ENCODE assay signal across 8 cellular contexts in genomic region chr1:172638885-172639831, GRCh38. TPM values are rescaled to one million over a fixed set of nuclear protein-coding genes. Genes with fewer than 3 reads are reported as not detected.
DNase-seq lines count a peak whose midpoint lies in the region; ATAC-seq, FAIRE-seq and TF ChIP-seq lines count a peak whose summit lies in the region.

No MANE protein-coding gene starts in this region.

- H3K4me1 ChIP-seq in A549 (peaks cover 42% of the 10 kb centered on the region), Loucy (ENCODE audit: insufficient read depth, low read length, poor library complexity, severe bottlenecking) (peaks cover 63% of the 10 kb centered on the region)

- POLR2A ChIA-PET in A549 (lab: Yijun Ruan, JAX) = no interaction called here

- no peaks in the 10 kb centered on the region for H3K27me3 ChIP-seq in Loucy (ENCODE audit: insufficient read depth, low read length, poor library complexity, severe bottlenecking)

- WGBS in A549 (ENCODE audit: missing lambda C conversion rate) = 44% methylated on average over 9 of the region's 9 CpGs

- no peak for TF ChIP-seq CTCF in A549 (IDR thresholded peaks at IDR 0.05)
- TF ChIP-seq CTCF in Loucy (conservative IDR thresholded peaks at IDR 0.05; ENCODE audit: low read length) = no peak

- no peaks in the 10 kb centered on the region for H3K9me2 ChIP-seq in Loucy (replicated peaks; ENCODE audit: low read depth, low read length)

- no peak for TF ChIP-seq POLR2A in A549 (IDR thresholded peaks at IDR 0.05; ENCODE audit: low read length)

- no peak overlapping the region for H3K4me3 ChIP-seq in A549
- peak overlapping the region; percentile 60 for H3K4me3 ChIP-seq in Loucy (ENCODE audit: low read length, poor library complexity, severe bottlenecking)

- no peak for FAIRE-seq in A549 (lab: Jason Lieb, UNC)

- peaks cover 3% of the 10 kb centered on the region; the same call in 1 of the 3 replicates for H3K9me3 ChIP-seq in A549
- no peaks in the 10 kb centered on the region for H3K9me3 ChIP-seq in Loucy (ENCODE audit: insufficient read depth, low read depth, low read length)

- CTCF ChIA-PET in A549 (lab: Yijun Ruan, JAX) = interaction anchor here (1.0 to 2.6 kb wide), 2 partner anchors 40 to 80 kb away, joined by 3 to 10 read pairs; no protein-coding TSS in a partner anchor

- peak overlapping the region; percentile 65 for H3K9ac ChIP-seq in Loucy (ENCODE audit: low read depth, low read length, poor library complexity, severe bottlenecking)

- H3K4me2 ChIP-seq in A549 (peak overlapping the region; percentile 29), Loucy (ENCODE audit: low read depth, low read length, poor library complexity, severe bottlenecking) (peak overlapping the region; percentile 75)

- TF ChIP-seq RAD21 in A549 (conservative IDR thresholded peaks at IDR 0.05 in 1 of 2, IDR thresholded peaks at IDR 0.05 in 1 of 2) = no peak

- ATAC-seq in A549 (peak; percentile 67 to 74; a peak in 5 of 6 replicates), GM21367 (IDR thresholded peaks at IDR 0.05; ENCODE audit: unreplicated experiment) (peak; percentile 78), HG03469 (IDR thresholded peaks at IDR 0.05; ENCODE audit: unreplicated experiment) (no peak)

- H3K36me3 ChIP-seq in Loucy (ENCODE audit: insufficient read depth, low read length) = no peaks in the 10 kb centered on the region

- H3F3A ChIP-seq in Loucy (ENCODE audit: low read depth) = peaks cover 8% of the 10 kb centered on the region; the same call in 1 of the 2 replicates

- peak overlapping the region; percentile 70 for H2AFZ ChIP-seq in Loucy (ENCODE audit: low read length)

- no peak for TF ChIP-seq EP300 in A549 (IDR thresholded peaks at IDR 0.05)

- peak overlapping the region; percentile 58 to 83 for H3K27ac ChIP-seq in A549

- H4K20me1 ChIP-seq in Loucy (ENCODE audit: insufficient read depth, low read length, poor library complexity, severe bottlenecking) = no peaks in the 10 kb centered on the region

- H3K79me2 ChIP-seq in Loucy (ENCODE audit: insufficient read depth, low read length) = no peaks in the 10 kb centered on the region

- peak; percentile 40 to 51 for DNase-seq in A549 (ENCODE audit: low read depth in 1 of 2, low spot score in 1 of 2)
- DNase-seq in activated T-cell treated with anti-CD3 and anti-CD28 coated beads for 4 hours = peak; percentile 65
- peak; percentile 98 for DNase-seq in iris pigment epithelial cell (ENCODE audit: low read depth)
- DNase-seq in stimulated activated CD8-positive, alpha-beta memory T cell treated with anti-CD3 and anti-CD28 coated beads, Interleukin-7, amount 100 ng/mL, for 24 hours (ENCODE audit: low read depth) = peak; percentile 44
- DNase-seq in GDM1 (lab: John Stamatoyannopoulos, UW) = no peak

TF ChIP-seq in A549, 52 proteins besides CTCF, POLR2A, EP300 and RAD21:
- TF ChIP-seq CHD2 (IDR thresholded peaks at IDR 0.05; ENCODE audit: low read length, partially characterized antibody) = no peak
- no peak for TF ChIP-seq RFX5 (IDR thresholded peaks at IDR 0.05)
- peak; percentile 19; the same call in 1 of the 2 replicates for TF ChIP-seq GATA3 (IDR thresholded peaks at IDR 0.05; ENCODE audit: borderline replicate concordance)
- no peak for TF ChIP-seq PHF8 (IDR thresholded peaks at IDR 0.05; ENCODE audit: borderline replicate concordance, low read depth)
- TF ChIP-seq FOSL2 (IDR thresholded peaks at IDR 0.05) = peak; percentile 53; the same call in 1 of the 2 replicates
- TF ChIP-seq FOSL2 (CRISPR knock-in tag; IDR thresholded peaks at IDR 0.05) = peak; percentile 75
- TF ChIP-seq JUN (IDR thresholded peaks at IDR 0.05) = no peak
- TF ChIP-seq HOXB5 (CRISPR knock-in tag; IDR thresholded peaks at IDR 0.05) = no peak
- TF ChIP-seq, protein P1, sequence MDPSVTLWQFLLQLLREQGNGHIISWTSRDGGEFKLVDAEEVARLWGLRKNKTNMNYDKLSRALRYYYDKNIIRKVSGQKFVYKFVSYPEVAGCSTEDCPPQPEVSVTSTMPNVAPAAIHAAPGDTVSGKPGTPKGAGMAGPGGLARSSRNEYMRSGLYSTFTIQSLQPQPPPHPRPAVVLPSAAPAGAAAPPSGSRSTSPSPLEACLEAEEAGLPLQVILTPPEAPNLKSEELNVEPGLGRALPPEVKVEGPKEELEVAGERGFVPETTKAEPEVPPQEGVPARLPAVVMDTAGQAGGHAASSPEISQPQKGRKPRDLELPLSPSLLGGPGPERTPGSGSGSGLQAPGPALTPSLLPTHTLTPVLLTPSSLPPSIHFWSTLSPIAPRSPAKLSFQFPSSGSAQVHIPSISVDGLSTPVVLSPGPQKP (IDR thresholded peaks at IDR 0.05; ENCODE audit: low read depth, low read length) = no peak
- TF ChIP-seq ZC3H11A (IDR thresholded peaks at IDR 0.05) = 0 out of 2 replicates have a peak, but pooled peaks have one; percentile 4
- TF ChIP-seq MYC (IDR thresholded peaks at IDR 0.05; ENCODE audit: borderline replicate concordance, low read length) = no peak
- peak; percentile 53; the same call in 1 of the 2 replicates for TF ChIP-seq JUNB (IDR thresholded peaks at IDR 0.05)
- TF ChIP-seq, protein P2, sequence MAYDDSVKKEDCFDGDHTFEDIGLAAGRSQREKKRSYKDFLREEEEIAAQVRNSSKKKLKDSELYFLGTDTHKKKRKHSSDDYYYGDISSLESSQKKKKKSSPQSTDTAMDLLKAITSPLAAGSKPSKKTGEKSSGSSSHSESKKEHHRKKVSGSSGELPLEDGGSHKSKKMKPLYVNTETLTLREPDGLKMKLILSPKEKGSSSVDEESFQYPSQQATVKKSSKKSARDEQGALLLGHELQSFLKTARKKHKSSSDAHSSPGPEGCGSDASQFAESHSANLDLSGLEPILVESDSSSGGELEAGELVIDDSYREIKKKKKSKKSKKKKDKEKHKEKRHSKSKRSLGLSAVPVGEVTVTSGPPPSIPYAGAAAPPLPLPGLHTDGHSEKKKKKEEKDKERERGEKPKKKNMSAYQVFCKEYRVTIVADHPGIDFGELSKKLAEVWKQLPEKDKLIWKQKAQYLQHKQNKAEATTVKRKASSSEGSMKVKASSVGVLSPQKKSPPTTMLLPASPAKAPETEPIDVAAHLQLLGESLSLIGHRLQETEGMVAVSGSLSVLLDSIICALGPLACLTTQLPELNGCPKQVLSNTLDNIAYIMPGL (CRISPR knock-in tag; IDR thresholded peaks at IDR 0.05; ENCODE audit: borderline replicate concordance) = no peak
- no peak for TF ChIP-seq MAFK (IDR thresholded peaks at IDR 0.05; ENCODE audit: partially characterized antibody)
- TF ChIP-seq RARB (CRISPR knock-in tag; IDR thresholded peaks at IDR 0.05) = no peak
TF ChIP-seq in A549: peak in this region for 4.

RNA-seq across cellular contexts. Expression of gene FASLG, which starts 19.7 kb away (rescaled TPM):
- polyA plus RNA-seq in A549 (2011; rRNA removed) (not detected in 2 replicates), A549 (2017; fragmentation: RNase III; extraction: RNeasy Plus Mini Kit Qiagen cat#74134 plus additional on column Dnase treatment) (0.04 TPM in 1 of 3 replicates, not detected in the others)
- not detected in 2 replicates for polyA plus RNA-seq in A549 (2012; cell fraction: cytosol; rRNA removed)
- polyA plus RNA-seq in A549 (2012; cell fraction: nucleus; rRNA removed) = not detected in 2 replicates
- not detected in 2 replicates for polyA minus RNA-seq in A549 (2011; rRNA and poly(A)+ RNA removed)
